In genomic region chr2:131036696-131037397, GRCh38 we compare ENCODE assay signal across 16 cellular contexts.
"Had no signal": no experiment of that assay in that cellular context is flagged by ENCODE, and none has a peak within 500 bp of the region (broad histone marks: within the 10 kb centered on the region; RNA-seq: fewer than 3 reads in every experiment).

No MANE protein-coding gene starts in this region.

- DNase-seq: activated CD4-positive, alpha-beta T cell treated with anti-CD3 and anti-CD28 coated beads, Interleukin-2, amount 50 U/mL, for 48 hours; activated naive CD4-positive, alpha-beta T cell treated with anti-CD3 and anti-CD28 coated beads for 36 hours; activated naive CD8-positive, alpha-beta T cell treated with anti-CD3 and anti-CD28 coated beads, Interleukin-2, amount 50 U/mL, for 24 hours; central memory CD4-positive, alpha-beta T cell; colonic mucosa; gastrocnemius medialis; mesenchymal stem cell; natural killer cell; right cardiac atrium; stimulated activated CD4-positive, alpha-beta T cell treated with anti-CD3 and anti-CD28 coated beads, Interleukin-4, amount 100 ng/mL, for 1 hour had no signal

- H3K9me3 Mint-ChIP-seq: activated naive CD4-positive, alpha-beta T cell treated with anti-CD3 and anti-CD28 coated beads for 36 hours; activated naive CD8-positive, alpha-beta T cell treated with anti-CD3 and anti-CD28 coated beads, Interleukin-2, amount 50 U/mL, for 24 hours; activated T-helper 2 cell treated with anti-CD3 and anti-CD28 coated beads, Interferon-gamma antibody, Interleukin-2, Interleukin-4, amounts not matched to agents 10 μg/mL and 5 μg/mL and 100 μg/mL, durations not matched to agents 14 hours and 24 hours and 36 hours; brain; natural killer cell; stimulated activated memory B cell treated with anti-CD40 and anti-IgM and Interleukin-4, amounts not matched to agents 10 μg/mL and 1 μg/mL and 100 μg/mL, for 72 hours; T-helper 2 cell treated with Interferon-gamma antibody and Interleukin-4, amounts not matched to agents 5 μg/mL and 100 μg/mL, for 36 hours had no signal

- H3K36me3 Mint-ChIP-seq: brain; natural killer cell; stimulated activated memory B cell treated with anti-CD40 and anti-IgM and Interleukin-4, amounts not matched to agents 10 μg/mL and 1 μg/mL and 100 μg/mL, for 72 hours had no signal

- ATAC-seq: activated naive CD8-positive, alpha-beta T cell treated with anti-CD3 and anti-CD28 coated beads, Interleukin-2, amount 50 U/mL, for 24 hours; esophagus mucosa; gastrocnemius medialis; heart left ventricle; natural killer cell; right cardiac atrium; stimulated activated memory B cell treated with anti-CD40 and anti-IgM and Interleukin-4, amounts not matched to agents 10 μg/mL and 1 μg/mL and 100 μg/mL, for 72 hours had no signal

- H3K4me3 Mint-ChIP-seq: activated naive CD8-positive, alpha-beta T cell treated with anti-CD3 and anti-CD28 coated beads, Interleukin-2, amount 50 U/mL, for 24 hours; stimulated activated memory B cell treated with anti-CD40 and anti-IgM and Interleukin-4, amounts not matched to agents 10 μg/mL and 1 μg/mL and 100 μg/mL, for 72 hours; T-helper 2 cell treated with Interferon-gamma antibody and Interleukin-4, amounts not matched to agents 5 μg/mL and 100 μg/mL, for 36 hours had no signal

- H3K27ac Mint-ChIP-seq: activated naive CD4-positive, alpha-beta T cell treated with anti-CD3 and anti-CD28 coated beads for 36 hours; activated naive CD8-positive, alpha-beta T cell treated with anti-CD3 and anti-CD28 coated beads, Interleukin-2, amount 50 U/mL, for 24 hours; activated T-helper 2 cell treated with anti-CD3 and anti-CD28 coated beads, Interferon-gamma antibody, Interleukin-2, Interleukin-4, amounts not matched to agents 10 μg/mL and 5 μg/mL and 100 μg/mL, durations not matched to agents 14 hours and 24 hours and 36 hours; natural killer cell; stimulated activated memory B cell treated with anti-CD40 and anti-IgM and Interleukin-4, amounts not matched to agents 10 μg/mL and 1 μg/mL and 100 μg/mL, for 72 hours; T-helper 2 cell treated with Interferon-gamma antibody and Interleukin-4, amounts not matched to agents 5 μg/mL and 100 μg/mL, for 36 hours had no signal
